8 cellular contexts compared by ENCODE assay signal in the genomic region with DNA sequence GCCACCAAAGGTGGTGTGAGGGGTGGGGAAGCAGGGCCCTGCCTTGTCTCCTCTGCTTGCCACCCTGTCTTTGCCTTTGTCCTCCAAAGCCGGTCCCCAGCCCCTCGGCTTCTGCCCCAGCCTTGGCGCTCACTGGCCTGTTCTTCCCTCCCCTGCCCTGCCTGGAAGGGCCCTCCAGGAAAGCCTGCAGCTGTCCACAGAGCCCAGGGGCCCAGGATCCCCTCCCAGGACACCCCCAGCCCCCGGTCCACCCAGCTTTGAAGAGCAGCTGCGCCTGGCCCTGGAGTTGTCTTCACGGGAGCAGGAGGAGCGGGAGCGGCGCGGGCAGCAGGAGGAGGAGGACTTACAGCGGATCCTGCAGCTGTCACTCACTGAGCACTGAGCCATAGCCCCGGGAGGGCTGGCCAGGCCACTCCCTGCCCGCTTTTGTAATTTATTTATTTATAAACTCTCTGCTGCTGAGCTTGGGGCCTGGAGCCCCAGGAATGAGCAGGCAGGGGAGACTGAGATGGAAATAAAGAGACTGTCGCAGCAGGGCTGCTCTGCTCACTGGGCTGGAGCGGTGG.
DNase-seq lines count a peak whose midpoint lies in the region; ATAC-seq lines count a peak whose summit lies in the region.

No MANE protein-coding gene starts in this region.

- peak overlapping the region; percentile 82 for H3K4me3 ChIP-seq in iPS-18c (ENCODE audit: insufficient read depth, low read depth, low read length)

- DNase-seq in DMS 273 (lab: John Stamatoyannopoulos, UW; ENCODE audit: unreplicated experiment) (peak; percentile 68), NCI-H1105 (lab: John Stamatoyannopoulos, UW) (peak; percentile 38), astrocyte of the hippocampus (ENCODE audit: low read depth, low spot score) (peak; percentile 58), smooth muscle cell of the brain vasculature (ENCODE audit: low read depth, low spot score) (peak; percentile 80), cortex of kidney (lab: John Stamatoyannopoulos, UW) (no peak), NCI-H1092 (lab: John Stamatoyannopoulos, UW) (no peak)

- H3K9me3 ChIP-seq in iPS-18c (ENCODE audit: control insufficient read depth, insufficient read depth, low read length) = no peaks in the 10 kb centered on the region

- ATAC-seq in HG03571 (IDR thresholded peaks at IDR 0.05; ENCODE audit: unreplicated experiment) = no peak

Comparison
In these comparisons a context has a peak if more than half of its experiments do, and no peak if none do; other contexts are left out.
1. DNase-seq: peak in DMS 273 (single experiment), NCI-H1105 (single experiment), astrocyte of the hippocampus (single experiment) and smooth muscle cell of the brain vasculature (single experiment); none in cortex of kidney (single experiment) and NCI-H1092 (single experiment).